15 cellular contexts compared by ENCODE assay signal in genomic region chr12:13504736-13505135, GRCh38.
"Had no signal": no experiment of that assay in that cellular context is flagged by ENCODE, and none has a peak within 500 bp of the region (broad histone marks: within the 10 kb centered on the region; RNA-seq: fewer than 3 reads in every experiment).

No MANE protein-coding gene starts in this region.

- H3K27ac ChIP-seq: adrenal gland, cardiac muscle cell, esophagus muscularis mucosa, parathyroid adenoma, thyroid gland had no signal

- H3K4me1 Mint-ChIP-seq: activated CD4-positive, alpha-beta memory T cell treated with anti-CD3 and anti-CD28 coated beads, Interleukin-2, amount 10 ng/mL, durations not matched to agents 7 days and 5 days; activated CD4-positive, alpha-beta T cell treated with anti-CD3 and anti-CD28 coated beads for 36 hours; activated naive CD4-positive, alpha-beta T cell treated with anti-CD3 and anti-CD28 coated beads, Interleukin-2, amount 50 U/mL, for 24 hours; neural crest cell; stimulated activated effector memory CD8-positive, alpha-beta T cell treated with anti-CD3 and anti-CD28 coated beads, Interleukin-12 subunit alpha, Interleukin-12 subunit beta, amount 100 ng/mL, for 72 hours had no signal

- H3K4me3 Mint-ChIP-seq: activated CD4-positive, alpha-beta memory T cell treated with anti-CD3 and anti-CD28 coated beads, Interleukin-2, amount 10 ng/mL, durations not matched to agents 7 days and 5 days; activated CD4-positive, alpha-beta T cell treated with anti-CD3 and anti-CD28 coated beads for 36 hours; activated naive CD4-positive, alpha-beta T cell treated with anti-CD3 and anti-CD28 coated beads, Interleukin-2, amount 50 U/mL, for 24 hours; neural crest cell; stimulated activated effector memory CD8-positive, alpha-beta T cell treated with anti-CD3 and anti-CD28 coated beads, Interleukin-12 subunit alpha, Interleukin-12 subunit beta, amount 100 ng/mL, for 72 hours had no signal

- H3K36me3 Mint-ChIP-seq: activated naive CD4-positive, alpha-beta T cell treated with anti-CD3 and anti-CD28 coated beads, Interleukin-2, amount 50 U/mL, for 24 hours; stimulated activated effector memory CD8-positive, alpha-beta T cell treated with anti-CD3 and anti-CD28 coated beads, Interleukin-12 subunit alpha, Interleukin-12 subunit beta, amount 100 ng/mL, for 72 hours had no signal

- H3K9me3 Mint-ChIP-seq: activated CD4-positive, alpha-beta memory T cell treated with anti-CD3 and anti-CD28 coated beads, Interleukin-2, amount 10 ng/mL, durations not matched to agents 7 days and 5 days; activated naive CD4-positive, alpha-beta T cell treated with anti-CD3 and anti-CD28 coated beads, Interleukin-2, amount 50 U/mL, for 24 hours; neural crest cell; stimulated activated effector memory CD8-positive, alpha-beta T cell treated with anti-CD3 and anti-CD28 coated beads, Interleukin-12 subunit alpha, Interleukin-12 subunit beta, amount 100 ng/mL, for 72 hours had no signal

- ATAC-seq: activated CD4-positive, alpha-beta T cell treated with anti-CD3 and anti-CD28 coated beads for 36 hours; stimulated activated effector memory CD8-positive, alpha-beta T cell treated with anti-CD3 and anti-CD28 coated beads, Interleukin-12 subunit alpha, Interleukin-12 subunit beta, amount 100 ng/mL, for 72 hours had no signal

- DNase-seq: activated CD4-positive, alpha-beta memory T cell treated with anti-CD3 and anti-CD28 coated beads, Interleukin-2, amount 10 ng/mL, durations not matched to agents 7 days and 5 days; activated CD4-positive, alpha-beta T cell treated with anti-CD3 and anti-CD28 coated beads for 36 hours; activated effector memory CD4-positive, alpha-beta T cell treated with anti-CD3 and anti-CD28 coated beads, Interleukin-2, amount 50 U/mL, for 16 hours; activated T-cell treated with anti-CD3 and anti-CD28 coated beads, Interleukin-2, amount 50 U/mL, for 48 hours; hippocampal formation; left ventricle myocardium superior; T-helper 2 cell; thyroid gland had no signal

- H3K27ac Mint-ChIP-seq: activated CD4-positive, alpha-beta memory T cell treated with anti-CD3 and anti-CD28 coated beads, Interleukin-2, amount 10 ng/mL, durations not matched to agents 7 days and 5 days; activated CD4-positive, alpha-beta T cell treated with anti-CD3 and anti-CD28 coated beads for 36 hours; activated naive CD4-positive, alpha-beta T cell treated with anti-CD3 and anti-CD28 coated beads, Interleukin-2, amount 50 U/mL, for 24 hours; stimulated activated effector memory CD8-positive, alpha-beta T cell treated with anti-CD3 and anti-CD28 coated beads, Interleukin-12 subunit alpha, Interleukin-12 subunit beta, amount 100 ng/mL, for 72 hours had no signal

- H3K27me3 Mint-ChIP-seq: activated naive CD4-positive, alpha-beta T cell treated with anti-CD3 and anti-CD28 coated beads, Interleukin-2, amount 50 U/mL, for 24 hours had no signal
